In the genomic region with DNA sequence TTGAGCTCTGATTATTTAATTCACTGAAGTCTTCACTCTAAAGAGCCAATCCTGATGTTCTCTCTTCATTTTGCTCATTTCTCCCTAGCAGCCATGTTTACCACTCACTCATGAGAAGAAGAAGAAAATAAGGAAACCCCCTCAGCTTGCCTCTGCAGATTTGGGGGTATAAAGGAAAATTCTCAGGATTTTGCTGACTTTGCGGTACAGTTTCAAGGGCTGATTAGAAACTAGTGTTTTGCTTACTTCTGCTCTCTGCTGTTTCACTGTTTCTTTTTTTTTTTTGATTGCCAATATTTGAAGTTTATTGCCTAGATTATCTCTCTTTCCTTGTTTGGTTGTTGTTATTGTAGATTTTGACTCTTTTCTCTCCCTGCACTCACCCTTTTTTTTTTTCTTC, we compare ENCODE assay signal across 21 cellular contexts. TPM values are rescaled to one million over a fixed set of nuclear protein-coding genes. Genes with fewer than 3 reads are reported as not detected.
DNase-seq lines count a peak whose midpoint lies in the region; ATAC-seq, FAIRE-seq and TF ChIP-seq lines count a peak whose summit lies in the region.
"Had no signal": no experiment of that assay in that cellular context is flagged by ENCODE, and none has a peak within 500 bp of the region (broad histone marks: within the 10 kb centered on the region; RNA-seq: fewer than 3 reads in every experiment).

No MANE protein-coding gene starts in this region.

- no peak overlapping the region for H2AFZ ChIP-seq in GM23338
- H2AFZ ChIP-seq in HepG2 (ENCODE audit: low read length) = no peak overlapping the region

- H3K4me1 Mint-ChIP-seq in GM23338 = peaks cover 23% of the 10 kb centered on the region
- peaks cover 29% of the 10 kb centered on the region for H3K4me1 Mint-ChIP-seq in activated T-helper 2 cell treated with anti-CD3 and anti-CD28 coated beads, Interferon-gamma antibody, Interleukin-2, Interleukin-4, amounts not matched to agents 10 μg/mL and 5 μg/mL and 100 μg/mL, durations not matched to agents 14 hours and 24 hours and 36 hours (ENCODE audit: low read depth)
- H3K4me1 Mint-ChIP-seq: B cell, IgD-negative memory B cell had no signal

- TF ChIP-seq EP300 in HepG2 (IDR thresholded peaks at IDR 0.05; ENCODE audit: low read depth in 2 of 2, low read length in 2 of 2) = no peak
- no peak for TF ChIP-seq EP300 in HepG2 (CRISPR knock-in tag; IDR thresholded peaks at IDR 0.05; ENCODE audit: borderline replicate concordance)

- H3K79me2 ChIP-seq in GM23338 (replicated peaks; ENCODE audit: insufficient read depth) (no peaks in the 10 kb centered on the region), HepG2 (ENCODE audit: insufficient read depth, low read length) (no peaks in the 10 kb centered on the region)

- no peaks in the 10 kb centered on the region for H3K27me3 Mint-ChIP-seq in GM23338 (ENCODE audit: insufficient read depth, low read depth, poor library complexity)
- no peaks in the 10 kb centered on the region for H3K27me3 Mint-ChIP-seq in activated T-helper 2 cell treated with anti-CD3 and anti-CD28 coated beads, Interferon-gamma antibody, Interleukin-2, Interleukin-4, amounts not matched to agents 10 μg/mL and 5 μg/mL and 100 μg/mL, durations not matched to agents 14 hours and 24 hours and 36 hours (ENCODE audit: low read depth)
- H3K27me3 Mint-ChIP-seq: B cell; CD4-positive, CD25-positive, alpha-beta regulatory T cell; IgD-negative memory B cell had no signal

- H3K4me1 ChIP-seq in GM23338 (ENCODE audit: insufficient read depth) = 0 out of 2 replicates have a peak, but pooled peaks cover 7% of the 10 kb centered on the region
- no peaks in the 10 kb centered on the region for H3K4me1 ChIP-seq in HUES48 (ENCODE audit: control insufficient read depth, insufficient read depth, low read length)
- H3K4me1 ChIP-seq in HepG2 (ENCODE audit: insufficient read depth, low read length) = 0 out of 2 replicates have a peak, but pooled peaks cover 6% of the 10 kb centered on the region

- intact Hi-C loops in activated T-helper 2 cell treated with anti-CD3 and anti-CD28 coated beads, Interferon-gamma antibody, Interleukin-2, Interleukin-4, amounts not matched to agents 10 μg/mL and 5 μg/mL and 100 μg/mL, durations not matched to agents 14 hours and 24 hours and 36 hours (cut with micrococcal nuclease) = loop anchor here (1.0 kb wide), 1 partner anchor 44 kb away; no protein-coding TSS in a partner anchor
- intact Hi-C loops in HepG2 (cut with micrococcal nuclease; ENCODE audit: unreplicated experiment) = no loop called here

- no peaks in the 10 kb centered on the region for H3F3A ChIP-seq in GM23338 (replicated peaks; ENCODE audit: low read depth)

- H3K4me3 ChIP-seq in GM23338 (no peak overlapping the region), HUES48 (ENCODE audit: low read depth, low read length) (no peak overlapping the region), HepG2 (replicated peaks in 1 of 3; ENCODE audit: insufficient read depth in 1 of 3, low read depth in 2 of 3, low read length in 3 of 3) (no peak overlapping the region), WERI-Rb-1 (ENCODE audit: low read depth, low read length) (no peak overlapping the region)

- no peaks in the 10 kb centered on the region for H3K9me3 Mint-ChIP-seq in GM23338
- no peaks in the 10 kb centered on the region for H3K9me3 Mint-ChIP-seq in activated T-helper 2 cell treated with anti-CD3 and anti-CD28 coated beads, Interferon-gamma antibody, Interleukin-2, Interleukin-4, amounts not matched to agents 10 μg/mL and 5 μg/mL and 100 μg/mL, durations not matched to agents 14 hours and 24 hours and 36 hours
- H3K9me3 Mint-ChIP-seq: CD4-positive, CD25-positive, alpha-beta regulatory T cell; IgD-negative memory B cell had no signal

- H3K9me2 ChIP-seq in GM23338 (ENCODE audit: insufficient read depth) = no peaks in the 10 kb centered on the region

- H3K36me3 ChIP-seq in GM23338 (ENCODE audit: insufficient read depth) (peaks cover 27% of the 10 kb centered on the region), HUES48 (ENCODE audit: control insufficient read depth, insufficient read depth, low read length) (peaks cover 48% of the 10 kb centered on the region), HepG2 (replicated peaks in 1 of 2; ENCODE audit: control insufficient read depth in 1 of 2, insufficient read depth in 2 of 2, low read length in 2 of 2) (peaks cover 0 to 6% of the 10 kb centered on the region in 2 experiments; a peak in 3 of 5 replicates), WERI-Rb-1 (peaks cover 25% of the 10 kb centered on the region)

- H3K27me3 ChIP-seq in GM23338 (ENCODE audit: insufficient read depth) (no peaks in the 10 kb centered on the region), HUES48 (ENCODE audit: control insufficient read depth, insufficient read depth, low read length) (no peaks in the 10 kb centered on the region), HepG2 (ENCODE audit: control insufficient read depth in 1 of 2, insufficient read depth in 2 of 2, low read length in 2 of 2) (no peaks in the 10 kb centered on the region; a peak in 1 of 5 replicates), WERI-Rb-1 (ENCODE audit: insufficient read depth, low read depth, severe bottlenecking) (no peaks in the 10 kb centered on the region)

- H3K36me3 Mint-ChIP-seq in GM23338 (ENCODE audit: low read depth) = peaks cover 39% of the 10 kb centered on the region
- peaks cover 63% of the 10 kb centered on the region for H3K36me3 Mint-ChIP-seq in activated T-helper 2 cell treated with anti-CD3 and anti-CD28 coated beads, Interferon-gamma antibody, Interleukin-2, Interleukin-4, amounts not matched to agents 10 μg/mL and 5 μg/mL and 100 μg/mL, durations not matched to agents 14 hours and 24 hours and 36 hours (ENCODE audit: low read depth)

- no peaks in the 10 kb centered on the region for H3K9me3 ChIP-seq in HUES48 (ENCODE audit: control insufficient read depth, insufficient read depth, low read length)
- no peaks in the 10 kb centered on the region for H3K9me3 ChIP-seq in HepG2 (ENCODE audit: low read length)
- no peaks in the 10 kb centered on the region for H3K9me3 ChIP-seq in WERI-Rb-1 (ENCODE audit: severe bottlenecking)
- H3K9me3 ChIP-seq: Caco-2 had no signal

- H3K27ac ChIP-seq in GM23338 (ENCODE audit: low read depth) (peak overlapping the region; percentile 60; the same call in 1 of the 2 replicates), HUES48 (ENCODE audit: low read depth, low read length) (peak overlapping the region; percentile 2), HepG2 (ENCODE audit: extremely low read length, insufficient read depth, low read length) (no peak overlapping the region), WERI-Rb-1 (no peak overlapping the region)

- in situ Hi-C loops in HepG2 (cut with HindIII; ENCODE audit: extremely low pct_ligation_motif_present, low pct_unique_long_range_greater_than_20kb) = no loop called here

- no peak overlapping the region for H3K4me3 Mint-ChIP-seq in GM23338
- no peak overlapping the region for H3K4me3 Mint-ChIP-seq in activated T-helper 2 cell treated with anti-CD3 and anti-CD28 coated beads, Interferon-gamma antibody, Interleukin-2, Interleukin-4, amounts not matched to agents 10 μg/mL and 5 μg/mL and 100 μg/mL, durations not matched to agents 14 hours and 24 hours and 36 hours (ENCODE audit: low read depth)
- H3K4me3 Mint-ChIP-seq: B cell; CD4-positive, CD25-positive, alpha-beta regulatory T cell; IgD-negative memory B cell had no signal

- 0 out of 2 replicates have a peak, but pooled peaks cover 7% of the 10 kb centered on the region for H4K20me1 ChIP-seq in GM23338 (replicated peaks; ENCODE audit: insufficient read depth)
- no peaks in the 10 kb centered on the region for H4K20me1 ChIP-seq in HepG2 (ENCODE audit: insufficient read depth, low read length)

- no peak for TF ChIP-seq POLR2A in HepG2 (IDR thresholded peaks at IDR 0.05; ENCODE audit: insufficient read depth in 1 of 2, low read depth in 2 of 2, low read length in 2 of 2)

- 100% methylated on average over 1 of the region's 1 CpG for WGBS in HepG2 (ENCODE audit: low lambda C conversion rate)

- DNase-seq in GM23338 (ENCODE audit: low spot score) = no peak
- no peak for DNase-seq in activated T-helper 2 cell treated with anti-CD3 and anti-CD28 coated beads, Interferon-gamma antibody, Interleukin-2, Interleukin-4, amounts not matched to agents 10 μg/mL and 5 μg/mL and 100 μg/mL, durations not matched to agents 14 hours and 24 hours and 36 hours (ENCODE audit: low spot score)
- no peak for DNase-seq in HepG2 (ENCODE audit: low spot score)
- no peak for DNase-seq in WERI-Rb-1
- no peak for DNase-seq in NCI-H1436 treated with DMSO at 0.1 percent for 48 hours (lab: John Stamatoyannopoulos, UW)
- DNase-seq: Caco-2; CD4-positive, CD25-positive, alpha-beta regulatory T cell; DMS153; MV-4-11; NCI-H1417 treated with DMSO at 0.1 percent for 48 hours; NCI-H2029; NCI-H2171; NCI-H446; NCI-H69; SHP77 had no signal

- CTCF ChIA-PET in HepG2 (lab: Yijun Ruan, JAX; ENCODE audit: low intra/inter-chr PET ratio, low total read pairs) = no interaction called here

- H3K27ac Mint-ChIP-seq in GM23338 = peak overlapping the region; percentile 39; the same call in 1 of the 2 replicates
- peak overlapping the region; percentile 10 for H3K27ac Mint-ChIP-seq in activated T-helper 2 cell treated with anti-CD3 and anti-CD28 coated beads, Interferon-gamma antibody, Interleukin-2, Interleukin-4, amounts not matched to agents 10 μg/mL and 5 μg/mL and 100 μg/mL, durations not matched to agents 14 hours and 24 hours and 36 hours
- H3K27ac Mint-ChIP-seq: B cell, IgD-negative memory B cell had no signal

- TF ChIP-seq CTCF in GM23338 (conservative IDR thresholded peaks at IDR 0.05; ENCODE audit: low read depth in 2 of 2) (no peak), HepG2 (CRISPR knock-in tag; IDR thresholded peaks at IDR 0.05) (no peak), WERI-Rb-1 (IDR thresholded peaks at IDR 0.05; ENCODE audit: low read depth, low read length) (no peak)

- ATAC-seq in GM23338 = no peak
- no peak for ATAC-seq in HepG2
- ATAC-seq in GM18511 (IDR thresholded peaks at IDR 0.05; ENCODE audit: unreplicated experiment) = no peak
- no peak for ATAC-seq in HG03280 (IDR thresholded peaks at IDR 0.05; ENCODE audit: unreplicated experiment)

- no TSS peak for BruUV-seq in HepG2 (replicated peaks; lab: Mats Ljungman, UMichigan)

- H3K4me2 ChIP-seq in GM23338 (no peak overlapping the region), HepG2 (ENCODE audit: low read depth, low read length) (no peak overlapping the region)

- POLR2A ChIA-PET in HepG2 (lab: Yijun Ruan, JAX) = no interaction called here

- H3K9ac ChIP-seq in HUES48 (ENCODE audit: low read depth, low read length) = no peak overlapping the region
- no peak overlapping the region for H3K9ac ChIP-seq in HepG2 (ENCODE audit: insufficient read depth, low read depth, low read length)

- no peak for FAIRE-seq in HepG2 (lab: Jason Lieb, UNC)
- FAIRE-seq: H54 had no signal

- no peak for TF ChIP-seq RAD21 in HepG2 (CRISPR knock-in tag; IDR thresholded peaks at IDR 0.05)

RNA-seq across cellular contexts. Expression of a gene that starts 23.4 kb away (rescaled TPM):
- 33.3 and 46.0 TPM in 2 replicates for total RNA-seq in GM23338 (2014; rRNA removed; shearing (Covaris generic))
- 77.4 and 78.5 TPM in 2 replicates for polyA plus RNA-seq in GM23338 (2016; fragmentation: Nextera tagmentation; extraction: Ambion mirVana)
- total RNA-seq in activated T-helper 2 cell treated with anti-CD3 and anti-CD28 coated beads, Interferon-gamma antibody, Interleukin-2, Interleukin-4, amounts not matched to agents 10 μg/mL and 5 μg/mL and 100 μg/mL, durations not matched to agents 14 hours and 24 hours and 36 hours = 72.0 and 73.8 TPM in 2 replicates
- 168 and 177 TPM in 2 replicates for total RNA-seq in HepG2 (2016; rRNA removed; fragmentation: Illumina TruSeq; extraction: Trizol)
- 166 and 201 TPM in 2 replicates for total RNA-seq in HepG2 (2016; cell fraction: cytosol; rRNA removed; fragmentation: Illumina TruSeq; extraction: Trizol; ENCODE audit: low read depth)
- 178 and 182 TPM in 2 replicates for total RNA-seq in HepG2 (2016; cell fraction: insoluble cytoplasmic fraction; rRNA removed; fragmentation: Illumina TruSeq; extraction: Trizol)
- 211 and 254 TPM in 2 replicates for total RNA-seq in HepG2 (2016; cell fraction: membrane; rRNA removed; fragmentation: Illumina TruSeq; extraction: Trizol)
- total RNA-seq in HepG2 (2016; cell fraction: nucleus; rRNA removed; fragmentation: Illumina TruSeq; extraction: Trizol) = 58.9 and 64.6 TPM in 2 replicates
- 95.3 and 98.9 TPM in 2 replicates for polyA plus RNA-seq in HepG2 (2011; rRNA removed)
- 107 and 123 TPM in 2 replicates for polyA plus RNA-seq in HepG2 (2011; cell fraction: cytosol; rRNA removed)
- polyA plus RNA-seq in HepG2 (2011; cell fraction: nucleus; rRNA removed) = 40.3 and 45.6 TPM in 2 replicates
- polyA plus RNA-seq in HepG2 (2012) = 117 and 152 TPM in 2 replicates
- polyA plus RNA-seq in HepG2 (2016; cell fraction: cytosol; fragmentation: Illumina TruSeq; extraction: Trizol; ENCODE audit: low read depth) = 235 and 300 TPM in 2 replicates
- polyA plus RNA-seq in HepG2 (2016; cell fraction: insoluble cytoplasmic fraction; fragmentation: Illumina TruSeq; extraction: Trizol; ENCODE audit: low read depth) = 237 and 249 TPM in 2 replicates
- polyA plus RNA-seq in HepG2 (2016; cell fraction: membrane; fragmentation: Illumina TruSeq; extraction: Trizol; ENCODE audit: low read depth) = 271 and 309 TPM in 2 replicates
- 131 and 135 TPM in 2 replicates for polyA plus RNA-seq in HepG2 (2016; cell fraction: nucleus; fragmentation: Illumina TruSeq; extraction: Trizol; ENCODE audit: insufficient read depth, low read depth)
- 47.4 and 68.6 TPM in 2 replicates for polyA minus RNA-seq in HepG2 (2011; rRNA and poly(A)+ RNA removed; ENCODE audit: low replicate concordance)
- polyA minus RNA-seq in HepG2 (2011; cell fraction: cytosol; rRNA and poly(A)+ RNA removed) = 36.4 and 44.0 TPM in 2 replicates
- 21.6 and 28.6 TPM in 2 replicates for polyA minus RNA-seq in HepG2 (2011; cell fraction: nucleus; rRNA and poly(A)+ RNA removed)

RNA-seq across cellular contexts. Expression of a gene that starts 49.2 kb away (rescaled TPM):
- 42.7 and 43.5 TPM in 2 replicates for total RNA-seq in GM23338 (2014; rRNA removed; shearing (Covaris generic))
- 10.6 and 12.0 TPM in 2 replicates for polyA plus RNA-seq in GM23338 (2016; fragmentation: Nextera tagmentation; extraction: Ambion mirVana)
- 124 and 139 TPM in 2 replicates for total RNA-seq in activated T-helper 2 cell treated with anti-CD3 and anti-CD28 coated beads, Interferon-gamma antibody, Interleukin-2, Interleukin-4, amounts not matched to agents 10 μg/mL and 5 μg/mL and 100 μg/mL, durations not matched to agents 14 hours and 24 hours and 36 hours
- 19.0 and 25.0 TPM in 2 replicates for total RNA-seq in HepG2 (2016; rRNA removed; fragmentation: Illumina TruSeq; extraction: Trizol)
- 12.3 and 14.8 TPM in 2 replicates for total RNA-seq in HepG2 (2016; cell fraction: cytosol; rRNA removed; fragmentation: Illumina TruSeq; extraction: Trizol; ENCODE audit: low read depth)
- total RNA-seq in HepG2 (2016; cell fraction: insoluble cytoplasmic fraction; rRNA removed; fragmentation: Illumina TruSeq; extraction: Trizol) = 14.5 and 23.0 TPM in 2 replicates
- 15.7 and 16.0 TPM in 2 replicates for total RNA-seq in HepG2 (2016; cell fraction: membrane; rRNA removed; fragmentation: Illumina TruSeq; extraction: Trizol)
- 26.9 and 32.2 TPM in 2 replicates for total RNA-seq in HepG2 (2016; cell fraction: nucleus; rRNA removed; fragmentation: Illumina TruSeq; extraction: Trizol)
- polyA plus RNA-seq in HepG2 (2011; rRNA removed) = 15.7 and 17.6 TPM in 2 replicates
- polyA plus RNA-seq in HepG2 (2011; cell fraction: cytosol; rRNA removed) = 9.8 and 13.8 TPM in 2 replicates
- polyA plus RNA-seq in HepG2 (2011; cell fraction: nucleus; rRNA removed) = 13.8 and 17.5 TPM in 2 replicates
- polyA plus RNA-seq in HepG2 (2012) = 11.1 and 12.6 TPM in 2 replicates
- 2.8 and 3.4 TPM in 2 replicates for polyA plus RNA-seq in HepG2 (2016; cell fraction: cytosol; fragmentation: Illumina TruSeq; extraction: Trizol; ENCODE audit: low read depth)
- polyA plus RNA-seq in HepG2 (2016; cell fraction: insoluble cytoplasmic fraction; fragmentation: Illumina TruSeq; extraction: Trizol; ENCODE audit: low read depth) = 10.4 TPM in 2 replicates
- polyA plus RNA-seq in HepG2 (2016; cell fraction: membrane; fragmentation: Illumina TruSeq; extraction: Trizol; ENCODE audit: low read depth) = 5.2 and 6.0 TPM in 2 replicates
- 32.2 and 33.8 TPM in 2 replicates for polyA plus RNA-seq in HepG2 (2016; cell fraction: nucleus; fragmentation: Illumina TruSeq; extraction: Trizol; ENCODE audit: insufficient read depth, low read depth)
- 32.9 and 47.1 TPM in 2 replicates for polyA minus RNA-seq in HepG2 (2011; rRNA and poly(A)+ RNA removed; ENCODE audit: low replicate concordance)
- 17.3 and 21.5 TPM in 2 replicates for polyA minus RNA-seq in HepG2 (2011; cell fraction: cytosol; rRNA and poly(A)+ RNA removed)
- 37.6 and 39.2 TPM in 2 replicates for polyA minus RNA-seq in HepG2 (2011; cell fraction: nucleus; rRNA and poly(A)+ RNA removed)

Comparison
In these comparisons a context has a peak if more than half of its experiments do, and no peak if none do; other contexts are left out.
1. H3K27ac ChIP-seq: peak in GM23338 (single experiment) and HUES48 (single experiment); none in HepG2 (single experiment) and WERI-Rb-1 (single experiment).